9 cellular contexts compared by ENCODE assay signal in the genomic region with DNA sequence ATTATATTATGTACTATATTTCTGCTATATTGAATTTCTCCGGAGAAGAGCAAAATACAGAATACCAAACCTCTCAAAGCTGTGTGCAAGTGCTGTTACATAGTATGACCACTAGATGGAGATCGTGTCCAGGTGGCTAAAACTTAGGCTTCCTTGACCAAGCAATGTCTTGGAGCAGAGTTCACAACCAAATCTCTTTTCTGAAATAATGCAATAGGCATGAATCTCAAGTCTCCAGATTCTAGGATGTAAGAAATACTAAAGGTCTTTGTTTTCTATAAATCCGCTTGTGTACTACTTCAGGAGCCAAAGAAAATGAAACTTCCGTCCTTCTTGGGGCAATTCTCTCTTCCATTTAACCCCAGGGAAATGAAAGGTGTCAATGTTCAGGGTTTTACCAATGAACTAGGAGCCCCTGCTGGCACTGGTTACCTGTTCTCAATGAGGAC.
DNase-seq lines count a peak whose midpoint lies in the region; ATAC-seq, FAIRE-seq and TF ChIP-seq lines count a peak whose summit lies in the region.
"Had no signal": no experiment of that assay in that cellular context is flagged by ENCODE, and none has a peak within 500 bp of the region (broad histone marks: within the 10 kb centered on the region; RNA-seq: fewer than 3 reads in every experiment).

No MANE protein-coding gene starts in this region.

- no peak overlapping the region for H3K4ac ChIP-seq in IMR-90 (ENCODE audit: low read depth, low read length)

- no peak overlapping the region for H3K4me3 Mint-ChIP-seq in mesothelial cell of epicardium
- H3K4me3 Mint-ChIP-seq in activated naive CD8-positive, alpha-beta T cell treated with anti-CD3 and anti-CD28 coated beads, Interleukin-2, amount 50 U/mL, for 24 hours: no peak overlapping the region

- no CpG with 5 or more reads among the region's 4 CpGs for WGBS in IMR-90 (ENCODE audit: extremely low coverage in 2 of 2, insufficient read length in 1 of 2), 2 experiments

- no peaks in the 10 kb centered on the region for H3K9me2 ChIP-seq in PC-9 (ENCODE audit: insufficient read depth)

- no peak overlapping the region for H3K4me2 ChIP-seq in IMR-90 (ENCODE audit: low read depth, low read length)
- no peak overlapping the region for H3K4me2 ChIP-seq in PC-9
- H3K4me2 ChIP-seq in endothelial cell of umbilical vein (ENCODE audit: insufficient read depth, low read length): no peak overlapping the region

- no peak overlapping the region for H3K23ac ChIP-seq in IMR-90 (ENCODE audit: low read depth, low read length)

- H2AFZ ChIP-seq in IMR-90 (replicated peaks; ENCODE audit: low read length, poor library complexity) (no peak overlapping the region), PC-9 (no peak overlapping the region), endothelial cell of umbilical vein (ENCODE audit: low read depth, low read length) (no peak overlapping the region)

- no peak overlapping the region for H2BK20ac ChIP-seq in IMR-90 (ENCODE audit: low read depth, low read length)

- H3K9me3 ChIP-seq in IMR-90 (ENCODE audit: control insufficient read depth, insufficient read depth, low read length) (no peaks in the 10 kb centered on the region), PC-9 (ENCODE audit: insufficient read depth, low read depth) (no peaks in the 10 kb centered on the region), endothelial cell of umbilical vein (replicated peaks; ENCODE audit: control insufficient read depth, insufficient read depth, low read length) (no peaks in the 10 kb centered on the region)

- no peak overlapping the region for H3K27ac Mint-ChIP-seq in mesothelial cell of epicardium
- no peak overlapping the region for H3K27ac Mint-ChIP-seq in activated naive CD8-positive, alpha-beta T cell treated with anti-CD3 and anti-CD28 coated beads, Interleukin-2, amount 50 U/mL, for 24 hours

- H3K18ac ChIP-seq in IMR-90 (ENCODE audit: low read depth, low read length): no peak overlapping the region

- H2BK15ac ChIP-seq in IMR-90 (ENCODE audit: low read depth, low read length): no peak overlapping the region

- H3K4me1 Mint-ChIP-seq in mesothelial cell of epicardium: peaks cover 8% of the 10 kb centered on the region
- no peaks in the 10 kb centered on the region for H3K4me1 Mint-ChIP-seq in activated naive CD8-positive, alpha-beta T cell treated with anti-CD3 and anti-CD28 coated beads, Interleukin-2, amount 50 U/mL, for 24 hours

- no peak overlapping the region for H4K91ac ChIP-seq in IMR-90 (ENCODE audit: insufficient read depth, low read depth, low read length)

- TF ChIP-seq CTCF in IMR-90 (conservative IDR thresholded peaks at IDR 0.05; ENCODE audit: low read depth, low read length) (peak; percentile 94), PC-9 (conservative IDR thresholded peaks at IDR 0.05) (peak; percentile 100), endothelial cell of umbilical vein (IDR thresholded peaks at IDR 0.05; ENCODE audit: extremely low read depth in 1 of 2, insufficient read depth in 1 of 2, low read depth in 1 of 2, low read length in 2 of 2) (peak; percentile 78 to 82), mesothelial cell of epicardium (IDR thresholded peaks at IDR 0.05; ENCODE audit: unreplicated experiment) (peak; percentile 98)

- no peaks in the 10 kb centered on the region for H3K79me1 ChIP-seq in IMR-90 (ENCODE audit: low read depth in 1 of 2, low read length in 2 of 2)

- peaks cover 16% of the 10 kb centered on the region for H3K27me3 ChIP-seq in IMR-90 (ENCODE audit: control insufficient read depth, insufficient read depth, low read length)
- no peaks in the 10 kb centered on the region for H3K27me3 ChIP-seq in PC-9 (ENCODE audit: insufficient read depth, low read depth)
- H3K27me3 ChIP-seq in endothelial cell of umbilical vein (ENCODE audit: control insufficient read depth in 2 of 2, insufficient read depth in 2 of 2, low read length in 2 of 2): peaks cover 3 to 8% of the 10 kb centered on the region in 2 experiments

- POLR2A ChIA-PET in IMR-90 (lab: Charles Lee; ENCODE audit: unreplicated experiment) (no interaction called here), PC-9 (lab: Charles Lee; ENCODE audit: unreplicated experiment) (no interaction called here), endothelial cell of umbilical vein (lab: Charles Lee) (interaction anchor here (1.1 kb wide), 1 partner anchor 455 kb away, joined by 3 read pairs; the partner anchor contains the start of gene DNAJC21)

- dilution Hi-C loops in IMR-90 (cut with HindIII; ENCODE audit: low sequenced_read_pairs, unreplicated experiment) (no loop called here), endothelial cell of umbilical vein (cut with MboI; ENCODE audit: extremely low pct_ligation_motif_present, low sequenced_read_pairs) (loop anchor here (25.0 kb wide), 1 partner anchor 438 kb away; the partner anchor contains the start of genes BRIX1 and RAD1)

- ATAC-seq in GM18502 (IDR thresholded peaks at IDR 0.05; ENCODE audit: poor library complexity, unreplicated experiment) (peak; percentile 73), IMR-90 (ENCODE audit: low read depth) (peak; percentile 99)
- ATAC-seq in activated naive CD8-positive, alpha-beta T cell treated with anti-CD3 and anti-CD28 coated beads, Interleukin-2, amount 50 U/mL, for 24 hours: no peak

- H4K8ac ChIP-seq in IMR-90 (ENCODE audit: low read depth in 2 of 2, low read length in 2 of 2): no peak overlapping the region

- BruUV-seq in IMR-90 (replicated peaks; lab: Mats Ljungman, UMichigan) (no TSS peak), PC-9 (replicated peaks; lab: Mats Ljungman, UMichigan) (no TSS peak), endothelial cell of umbilical vein (replicated peaks; lab: Mats Ljungman, UMichigan) (no TSS peak)

- DNase-seq in Ammon's horn (ENCODE audit: low spot score) (peak; percentile 86), IMR-90 (peak; percentile 77), PC-9 (peak; percentile 51 to 59), endothelial cell of umbilical vein (ENCODE audit: low read depth, low spot score) (peak; percentile 64), mesothelial cell of epicardium (ENCODE audit: low spot score in 2 of 2, unreplicated experiment in 2 of 2) (no peak), ureter (ENCODE audit: low spot score) (no peak)
- no peak for DNase-seq in activated naive CD8-positive, alpha-beta T cell treated with anti-CD3 and anti-CD28 coated beads, Interleukin-2, amount 50 U/mL, for 24 hours

- CTCF ChIA-PET in IMR-90 (lab: Yijun Ruan, JAX): interaction anchor here (1.1 to 2.1 kb wide), 2 partner anchors 424 to 426 kb away, joined by 3 to 8 read pairs; no protein-coding TSS in a partner anchor
- CTCF ChIA-PET in PC-9 (lab: Charles Lee): interaction anchor here (0.5 to 1.5 kb wide), 7 partner anchors 14 to 530 kb away, joined by 3 to 7 read pairs (median 4); partner anchors contain the start of genes BRIX1 and RAD1
- CTCF ChIA-PET in endothelial cell of umbilical vein (lab: Charles Lee): interaction anchor here (0.7 to 4.9 kb wide), 23 partner anchors 10 to 1451 kb away, joined by 3 to 82 read pairs (median 6); partner anchors contain the start of genes BRIX1, DNAJC21, RAD1 and TTC23L

- H3K36me3 Mint-ChIP-seq in mesothelial cell of epicardium: no peaks in the 10 kb centered on the region
- no peaks in the 10 kb centered on the region for H3K36me3 Mint-ChIP-seq in activated naive CD8-positive, alpha-beta T cell treated with anti-CD3 and anti-CD28 coated beads, Interleukin-2, amount 50 U/mL, for 24 hours (ENCODE audit: low read depth)
- H3K36me3 Mint-ChIP-seq: IgD-negative memory B cell had no signal

- H3F3A ChIP-seq in PC-9 (ENCODE audit: insufficient read depth, low read depth): no peaks in the 10 kb centered on the region

- H4K5ac ChIP-seq in IMR-90 (ENCODE audit: low read depth, low read length): no peak overlapping the region

- in situ Hi-C loops in IMR-90 (cut with MboI; ENCODE audit: low sequenced_read_pairs): loop anchor here (5.0 to 25.0 kb wide), 3 partner anchors 418 to 1037 kb away; partner anchors contain the start of gene TARS1

- no peak overlapping the region for H2AK9ac ChIP-seq in IMR-90 (replicated peaks; ENCODE audit: low read depth, low read length, poor library complexity)

- peak; percentile 86 for FAIRE-seq in endothelial cell of umbilical vein (lab: Jason Lieb, UNC)

- H3K9me1 ChIP-seq in IMR-90 (ENCODE audit: insufficient read depth, low read length) (0 out of 2 replicates have a peak, but pooled peaks cover 3% of the 10 kb centered on the region), endothelial cell of umbilical vein (replicated peaks; ENCODE audit: control insufficient read depth, extremely low read depth, insufficient read depth, low read length) (no peaks in the 10 kb centered on the region)

- H3K4me1 ChIP-seq in IMR-90 (ENCODE audit: control insufficient read depth, insufficient read depth, low read length): no peaks in the 10 kb centered on the region
- H3K4me1 ChIP-seq in PC-9 (replicated peaks; ENCODE audit: insufficient read depth): no peaks in the 10 kb centered on the region
- H3K4me1 ChIP-seq in endothelial cell of umbilical vein (ENCODE audit: control insufficient read depth, extremely low read depth, insufficient read depth, low read length): no peaks in the 10 kb centered on the region

- TF ChIP-seq POLR2A in IMR-90 (IDR thresholded peaks at IDR 0.05; ENCODE audit: low read depth, low read length): peak; percentile 45; the same call in 1 of the 2 replicates
- TF ChIP-seq POLR2A in endothelial cell of umbilical vein (IDR thresholded peaks at IDR 0.05; ENCODE audit: low read depth, low read length): no peak

- H3K36me3 ChIP-seq in IMR-90 (ENCODE audit: control insufficient read depth, insufficient read depth, low read length): no peaks in the 10 kb centered on the region
- no peaks in the 10 kb centered on the region for H3K36me3 ChIP-seq in PC-9 (ENCODE audit: low read depth)
- no peaks in the 10 kb centered on the region for H3K36me3 ChIP-seq in endothelial cell of umbilical vein (ENCODE audit: control insufficient read depth in 2 of 2, extremely low read depth in 1 of 2, insufficient read depth in 2 of 2, low read length in 2 of 2)

- no peak overlapping the region for H2BK5ac ChIP-seq in IMR-90 (ENCODE audit: low read depth, low read length, poor library complexity, severe bottlenecking)

- H2BK120ac ChIP-seq in IMR-90 (ENCODE audit: low read depth, low read length): no peak overlapping the region

- intact Hi-C loops in IMR-90 (cut with micrococcal nuclease): loop anchor here (1.0 to 10.0 kb wide), 4 partner anchors 424 to 1450 kb away; no protein-coding TSS in a partner anchor
- intact Hi-C loops in PC-9 (cut with micrococcal nuclease; ENCODE audit: unreplicated experiment): loop anchor here (1.0 to 10.0 kb wide), 5 partner anchors 424 to 1452 kb away; no protein-coding TSS in a partner anchor
- intact Hi-C loops in endothelial cell of umbilical vein (cut with micrococcal nuclease): loop anchor here (1.0 kb wide), 2 partner anchors 424 to 529 kb away; no protein-coding TSS in a partner anchor

- peak; percentile 96 for TF ChIP-seq RAD21 in IMR-90 (IDR thresholded peaks at IDR 0.05; ENCODE audit: low read length)

- H3K9ac ChIP-seq in IMR-90 (ENCODE audit: low read depth, low read length): no peak overlapping the region
- H3K9ac ChIP-seq in endothelial cell of umbilical vein (replicated peaks; ENCODE audit: extremely low read depth, insufficient read depth, low read length): no peak overlapping the region

- peaks cover 1% of the 10 kb centered on the region for H3K27me3 Mint-ChIP-seq in mesothelial cell of epicardium (ENCODE audit: low read depth)
- peaks cover 19% of the 10 kb centered on the region for H3K27me3 Mint-ChIP-seq in activated naive CD8-positive, alpha-beta T cell treated with anti-CD3 and anti-CD28 coated beads, Interleukin-2, amount 50 U/mL, for 24 hours

- H4K20me1 ChIP-seq in IMR-90 (ENCODE audit: insufficient read depth, low read length): no peaks in the 10 kb centered on the region
- no peaks in the 10 kb centered on the region for H4K20me1 ChIP-seq in PC-9 (ENCODE audit: insufficient read depth)
- no peaks in the 10 kb centered on the region for H4K20me1 ChIP-seq in endothelial cell of umbilical vein (replicated peaks; ENCODE audit: control insufficient read depth, extremely low read depth, insufficient read depth, low read length)

- no peak overlapping the region for H3K4me3 ChIP-seq in IMR-90 (ENCODE audit: insufficient read depth, low read depth, low read length)
- no peak overlapping the region for H3K4me3 ChIP-seq in PC-9
- H3K4me3 ChIP-seq in endothelial cell of umbilical vein (replicated peaks in 1 of 3; ENCODE audit: insufficient read depth in 1 of 3, low read depth in 1 of 3, low read length in 3 of 3): no peak overlapping the region

- H3K56ac ChIP-seq in IMR-90 (ENCODE audit: extremely low read depth, insufficient read depth, low read length): no peak overlapping the region

- H3K14ac ChIP-seq in IMR-90 (replicated peaks; ENCODE audit: low read depth, low read length): no peak overlapping the region

- H3K27ac ChIP-seq in IMR-90 (ENCODE audit: insufficient read depth, low read length): no peak overlapping the region
- H3K27ac ChIP-seq in PC-9: no peak overlapping the region
- no peak overlapping the region for H3K27ac ChIP-seq in endothelial cell of umbilical vein (ENCODE audit: insufficient read depth, low read depth, low read length)

- H3K79me2 ChIP-seq in PC-9 (ENCODE audit: low read depth) (no peaks in the 10 kb centered on the region), endothelial cell of umbilical vein (ENCODE audit: control insufficient read depth, insufficient read depth, low read length) (no peaks in the 10 kb centered on the region)

- H2AK5ac ChIP-seq in IMR-90 (ENCODE audit: low read depth, low read length): no peak overlapping the region

- H3K9me3 Mint-ChIP-seq in mesothelial cell of epicardium: peaks cover 16% of the 10 kb centered on the region
- no peaks in the 10 kb centered on the region for H3K9me3 Mint-ChIP-seq in activated naive CD8-positive, alpha-beta T cell treated with anti-CD3 and anti-CD28 coated beads, Interleukin-2, amount 50 U/mL, for 24 hours

Comparison
In these comparisons a context has a peak if more than half of its experiments do, and no peak if none do; other contexts are left out.
1. DNase-seq: peak in Ammon's horn (single experiment), IMR-90 (single experiment), PC-9 (2 of 2) and endothelial cell of umbilical vein (single experiment); none in mesothelial cell of epicardium (0 of 2), ureter (single experiment) and activated naive CD8-positive, alpha-beta T cell treated with anti-CD3 and anti-CD28 coated beads, Interleukin-2, amount 50 U/mL, for 24 hours (single experiment).
2. Peak in every context shown above with its lines, with median percentiles within 50 percentile points of each other: CTCF ChIP-seq.